1 cellular context compared by ENCODE assay signal in genomic region chr17:80511222-80512180, GRCh38.
TF ChIP-seq lines count a peak whose summit lies in the region.

No MANE protein-coding gene starts in this region.

TF ChIP-seq in WTC11, 78 proteins besides CTCF, POLR2A, EP300 and RAD21:
- TF ChIP-seq FOXJ3 (CRISPR knock-in tag; IDR thresholded peaks at IDR 0.05; ENCODE audit: borderline replicate concordance) (no peak), JUN (CRISPR knock-in tag; IDR thresholded peaks at IDR 0.05) (no peak), MXD4 (CRISPR knock-in tag; IDR thresholded peaks at IDR 0.05; ENCODE audit: borderline replicate concordance) (no peak), SOX15 (CRISPR knock-in tag; IDR thresholded peaks at IDR 0.05) (no peak), ZMAT4 (CRISPR knock-in tag; IDR thresholded peaks at IDR 0.05) (no peak), SP1 (CRISPR knock-in tag; conservative IDR thresholded peaks at IDR 0.05) (no peak), IRF1 (CRISPR knock-in tag; IDR thresholded peaks at IDR 0.05) (no peak), GABPB1 (CRISPR knock-in tag; IDR thresholded peaks at IDR 0.05) (no peak), HMGXB4 (CRISPR knock-in tag; IDR thresholded peaks at IDR 0.05) (no peak), FOXK1 (CRISPR knock-in tag; IDR thresholded peaks at IDR 0.05) (no peak), GRHL2 (CRISPR knock-in tag; IDR thresholded peaks at IDR 0.05; ENCODE audit: insufficient replicate concordance, severe bottlenecking) (no peak), ZNF121 (CRISPR knock-in tag; IDR thresholded peaks at IDR 0.05) (no peak), ZNF281 (CRISPR knock-in tag; IDR thresholded peaks at IDR 0.05) (no peak)
